2 cellular contexts compared by ENCODE assay signal in the genomic region with DNA sequence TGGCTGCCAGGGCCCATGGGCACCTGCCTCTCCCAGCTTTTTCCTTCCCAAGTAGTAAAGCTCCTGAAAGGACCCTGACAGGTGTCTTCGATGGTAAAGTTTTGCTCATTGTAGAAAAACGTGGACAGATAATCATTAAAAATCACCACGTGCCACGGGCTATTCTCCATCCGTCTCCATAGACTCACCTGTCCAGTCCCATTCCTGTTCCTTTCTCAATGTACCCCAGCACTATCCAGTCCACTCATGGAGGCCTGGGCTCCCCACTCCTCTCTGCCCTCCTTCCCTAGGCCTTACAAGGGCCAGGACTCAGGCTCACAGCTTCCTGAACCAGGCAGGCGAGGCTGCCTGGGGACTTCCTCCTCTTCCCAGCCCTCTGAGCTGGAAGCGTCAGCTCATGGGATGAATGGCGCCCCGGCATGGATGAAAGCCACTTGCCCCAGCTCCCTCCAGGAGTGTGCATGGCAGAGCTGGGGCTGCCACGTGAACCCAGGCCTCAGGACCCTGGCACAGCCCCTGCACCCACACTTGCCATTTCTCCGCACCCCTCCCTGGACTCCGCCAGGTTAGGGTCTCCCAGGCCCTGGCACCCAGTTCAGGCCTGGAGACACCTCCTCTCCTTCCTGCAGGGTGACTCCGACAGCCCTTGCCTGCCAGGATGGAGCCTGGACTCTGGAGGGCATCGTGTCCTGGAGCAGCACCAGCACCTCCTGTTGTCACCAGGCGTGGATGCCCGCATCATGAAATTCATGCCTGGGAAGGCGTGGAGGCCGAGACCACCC.
A peak's percentile ranks its signal among the peaks of the same experiment; 100 is the strongest.
TF ChIP-seq lines count a peak whose summit lies in the region.

No MANE protein-coding gene starts in this region.

TF ChIP-seq in WTC11, 78 proteins besides CTCF, POLR2A, EP300 and RAD21:
- TF ChIP-seq ZNF671 (CRISPR knock-in tag; IDR thresholded peaks at IDR 0.05), result no peak
- TF ChIP-seq E2F4 (CRISPR knock-in tag; IDR thresholded peaks at IDR 0.05; ENCODE audit: borderline replicate concordance, low read depth), result no peak
- no peak for TF ChIP-seq ZNF423 (CRISPR knock-in tag; IDR thresholded peaks at IDR 0.05)

TF ChIP-seq in HepG2, 621 proteins besides CTCF, POLR2A, EP300 and RAD21 (continues in another document):
- TF ChIP-seq ZIK1 (CRISPR knock-in tag; IDR thresholded peaks at IDR 0.05; ENCODE audit: borderline replicate concordance, low read depth) (no peak; the same call in 1 of the 2 replicates), HOXA5 (CRISPR knock-in tag; IDR thresholded peaks at IDR 0.05) (no peak), SP140L (CRISPR knock-in tag; IDR thresholded peaks at IDR 0.05; ENCODE audit: borderline replicate concordance) (no peak), RBM22 (optimal IDR thresholded peaks at IDR 0.05; ENCODE audit: low read length) (peak; percentile 75), KDM5A (IDR thresholded peaks at IDR 0.05; ENCODE audit: borderline replicate concordance, low read length) (no peak), HOXD1 (CRISPR knock-in tag; IDR thresholded peaks at IDR 0.05) (no peak), PCBP2 (optimal IDR thresholded peaks at IDR 0.05; ENCODE audit: low read depth, low read length, poor library complexity, severe bottlenecking) (no peak), ZNF224 (CRISPR knock-in tag; IDR thresholded peaks at IDR 0.05) (no peak), TMF1 (CRISPR knock-in tag; IDR thresholded peaks at IDR 0.05; ENCODE audit: low read depth) (no peak), YEATS2 (CRISPR knock-in tag; IDR thresholded peaks at IDR 0.05; ENCODE audit: borderline replicate concordance) (no peak), CHD4 (IDR thresholded peaks at IDR 0.05; ENCODE audit: borderline replicate concordance, low read length) (no peak), MTERF4 (CRISPR knock-in tag; IDR thresholded peaks at IDR 0.05) (no peak), ZNF687 (CRISPR knock-in tag; IDR thresholded peaks at IDR 0.05) (peak; percentile 7; the same call in 1 of the 2 replicates), GATAD1 (CRISPR knock-in tag; IDR thresholded peaks at IDR 0.05) (no peak), IKZF5 (CRISPR knock-in tag; IDR thresholded peaks at IDR 0.05) (peak; percentile 2; the same call in 1 of the 2 replicates), PHF8 (CRISPR knock-in tag; IDR thresholded peaks at IDR 0.05) (no peak), TBL1XR1 (IDR thresholded peaks at IDR 0.05; ENCODE audit: borderline replicate concordance, low read length, partially characterized antibody) (no peak), ZNF3 (CRISPR knock-in tag; IDR thresholded peaks at IDR 0.05) (no peak), CREM (IDR thresholded peaks at IDR 0.05) (no peak), CREM (CRISPR knock-in tag; IDR thresholded peaks at IDR 0.05) (no peak), RELA (CRISPR knock-in tag; IDR thresholded peaks at IDR 0.05) (no peak), PCBP1 (IDR thresholded peaks at IDR 0.05; ENCODE audit: borderline replicate concordance, low read depth, low read length) (0 out of 2 replicates have a peak, but pooled peaks have one; percentile 42), ZNF780A (CRISPR knock-in tag; IDR thresholded peaks at IDR 0.05) (no peak), NR1H2 (CRISPR knock-in tag; IDR thresholded peaks at IDR 0.05; ENCODE audit: borderline replicate concordance, low read depth) (no peak), ZNF280D (CRISPR knock-in tag; IDR thresholded peaks at IDR 0.05) (no peak), SRF (IDR thresholded peaks at IDR 0.05; ENCODE audit: low read depth, low read length) (no peak), ZNF792 (CRISPR knock-in tag; IDR thresholded peaks at IDR 0.05) (0 out of 2 replicates have a peak, but pooled peaks have one; percentile 31), GABPB1 (CRISPR knock-in tag; IDR thresholded peaks at IDR 0.05) (no peak; the same call in 1 of the 2 replicates), KDM6A (CRISPR knock-in tag; IDR thresholded peaks at IDR 0.05; ENCODE audit: low read depth) (no peak)
- TF ChIP-seq, protein P1, sequence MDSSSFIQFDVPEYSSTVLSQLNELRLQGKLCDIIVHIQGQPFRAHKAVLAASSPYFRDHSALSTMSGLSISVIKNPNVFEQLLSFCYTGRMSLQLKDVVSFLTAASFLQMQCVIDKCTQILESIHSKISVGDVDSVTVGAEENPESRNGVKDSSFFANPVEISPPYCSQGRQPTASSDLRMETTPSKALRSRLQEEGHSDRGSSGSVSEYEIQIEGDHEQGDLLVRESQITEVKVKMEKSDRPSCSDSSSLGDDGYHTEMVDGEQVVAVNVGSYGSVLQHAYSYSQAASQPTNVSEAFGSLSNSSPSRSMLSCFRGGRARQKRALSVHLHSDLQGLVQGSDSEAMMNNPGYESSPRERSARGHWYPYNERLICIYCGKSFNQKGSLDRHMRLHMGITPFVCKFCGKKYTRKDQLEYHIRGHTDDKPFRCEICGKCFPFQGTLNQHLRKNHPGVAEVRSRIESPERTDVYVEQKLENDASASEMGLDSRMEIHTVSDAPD (CRISPR knock-in tag; IDR thresholded peaks at IDR 0.05), result no peak
- TF ChIP-seq, protein P2, sequence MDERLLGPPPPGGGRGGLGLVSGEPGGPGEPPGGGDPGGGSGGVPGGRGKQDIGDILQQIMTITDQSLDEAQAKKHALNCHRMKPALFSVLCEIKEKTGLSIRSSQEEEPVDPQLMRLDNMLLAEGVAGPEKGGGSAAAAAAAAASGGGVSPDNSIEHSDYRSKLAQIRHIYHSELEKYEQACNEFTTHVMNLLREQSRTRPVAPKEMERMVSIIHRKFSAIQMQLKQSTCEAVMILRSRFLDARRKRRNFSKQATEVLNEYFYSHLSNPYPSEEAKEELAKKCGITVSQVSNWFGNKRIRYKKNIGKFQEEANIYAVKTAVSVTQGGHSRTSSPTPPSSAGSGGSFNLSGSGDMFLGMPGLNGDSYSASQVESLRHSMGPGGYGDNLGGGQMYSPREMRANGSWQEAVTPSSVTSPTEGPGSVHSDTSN (CRISPR knock-in tag; IDR thresholded peaks at IDR 0.05), result no peak
- TF ChIP-seq, protein P3, sequence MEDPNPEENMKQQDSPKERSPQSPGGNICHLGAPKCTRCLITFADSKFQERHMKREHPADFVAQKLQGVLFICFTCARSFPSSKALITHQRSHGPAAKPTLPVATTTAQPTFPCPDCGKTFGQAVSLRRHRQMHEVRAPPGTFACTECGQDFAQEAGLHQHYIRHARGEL (CRISPR knock-in tag; IDR thresholded peaks at IDR 0.05), result no peak
- TF ChIP-seq, protein P4, sequence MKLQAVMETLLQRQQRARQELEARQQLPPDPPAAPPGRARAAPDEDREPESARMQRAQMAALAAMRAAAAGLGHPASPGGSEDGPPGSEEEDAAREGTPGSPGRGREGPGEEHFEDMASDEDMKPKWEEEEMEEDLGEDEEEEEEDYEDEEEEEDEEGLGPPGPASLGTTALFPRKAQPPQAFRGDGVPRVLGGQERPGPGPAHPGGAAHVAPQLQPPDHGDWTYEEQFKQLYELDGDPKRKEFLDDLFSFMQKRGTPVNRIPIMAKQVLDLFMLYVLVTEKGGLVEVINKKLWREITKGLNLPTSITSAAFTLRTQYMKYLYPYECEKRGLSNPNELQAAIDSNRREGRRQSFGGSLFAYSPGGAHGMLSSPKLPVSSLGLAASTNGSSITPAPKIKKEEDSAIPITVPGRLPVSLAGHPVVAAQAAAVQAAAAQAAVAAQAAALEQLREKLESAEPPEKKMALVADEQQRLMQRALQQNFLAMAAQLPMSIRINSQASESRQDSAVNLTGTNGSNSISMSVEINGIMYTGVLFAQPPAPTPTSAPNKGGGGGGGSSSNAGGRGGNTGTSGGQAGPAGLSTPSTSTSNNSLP (IDR thresholded peaks at IDR 0.05; ENCODE audit: low read depth, low read length), result no peak
- TF ChIP-seq, protein P5, sequence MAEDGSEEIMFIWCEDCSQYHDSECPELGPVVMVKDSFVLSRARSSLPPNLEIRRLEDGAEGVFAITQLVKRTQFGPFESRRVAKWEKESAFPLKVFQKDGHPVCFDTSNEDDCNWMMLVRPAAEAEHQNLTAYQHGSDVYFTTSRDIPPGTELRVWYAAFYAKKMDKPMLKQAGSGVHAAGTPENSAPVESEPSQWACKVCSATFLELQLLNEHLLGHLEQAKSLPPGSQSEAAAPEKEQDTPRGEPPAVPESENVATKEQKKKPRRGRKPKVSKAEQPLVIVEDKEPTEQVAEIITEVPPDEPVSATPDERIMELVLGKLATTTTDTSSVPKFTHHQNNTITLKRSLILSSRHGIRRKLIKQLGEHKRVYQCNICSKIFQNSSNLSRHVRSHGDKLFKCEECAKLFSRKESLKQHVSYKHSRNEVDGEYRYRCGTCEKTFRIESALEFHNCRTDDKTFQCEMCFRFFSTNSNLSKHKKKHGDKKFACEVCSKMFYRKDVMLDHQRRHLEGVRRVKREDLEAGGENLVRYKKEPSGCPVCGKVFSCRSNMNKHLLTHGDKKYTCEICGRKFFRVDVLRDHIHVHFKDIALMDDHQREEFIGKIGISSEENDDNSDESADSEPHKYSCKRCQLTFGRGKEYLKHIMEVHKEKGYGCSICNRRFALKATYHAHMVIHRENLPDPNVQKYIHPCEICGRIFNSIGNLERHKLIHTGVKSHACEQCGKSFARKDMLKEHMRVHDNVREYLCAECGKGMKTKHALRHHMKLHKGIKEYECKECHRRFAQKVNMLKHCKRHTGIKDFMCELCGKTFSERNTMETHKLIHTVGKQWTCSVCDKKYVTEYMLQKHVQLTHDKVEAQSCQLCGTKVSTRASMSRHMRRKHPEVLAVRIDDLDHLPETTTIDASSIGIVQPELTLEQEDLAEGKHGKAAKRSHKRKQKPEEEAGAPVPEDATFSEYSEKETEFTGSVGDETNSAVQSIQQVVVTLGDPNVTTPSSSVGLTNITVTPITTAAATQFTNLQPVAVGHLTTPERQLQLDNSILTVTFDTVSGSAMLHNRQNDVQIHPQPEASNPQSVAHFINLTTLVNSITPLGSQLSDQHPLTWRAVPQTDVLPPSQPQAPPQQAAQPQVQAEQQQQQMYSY (CRISPR knock-in tag; IDR thresholded peaks at IDR 0.05), result no peak
